18 cellular contexts compared by ENCODE assay signal in the genomic region with DNA sequence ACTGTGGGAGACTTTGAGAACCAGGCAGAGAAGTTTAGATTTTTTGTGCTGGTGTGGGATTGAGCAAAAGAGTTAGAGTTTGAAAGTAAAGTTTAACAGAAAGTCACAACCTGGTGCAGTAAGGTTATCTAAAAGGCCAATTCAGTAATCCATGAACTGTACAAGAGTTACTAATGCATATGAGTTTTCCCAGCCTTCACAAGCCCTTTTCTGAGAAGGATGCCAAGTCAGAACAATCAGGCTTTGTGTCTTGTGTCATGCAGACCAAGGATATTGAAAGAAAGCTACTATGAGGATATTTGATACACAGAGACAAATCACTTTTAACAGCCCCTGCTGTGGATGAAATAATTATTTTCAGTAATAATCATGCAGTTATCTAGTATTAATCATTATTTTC.
DNase-seq lines count a peak whose midpoint lies in the region; ATAC-seq lines count a peak whose summit lies in the region.
"Had no signal": no experiment of that assay in that cellular context is flagged by ENCODE, and none has a peak within 500 bp of the region (broad histone marks: within the 10 kb centered on the region; RNA-seq: fewer than 3 reads in every experiment).

No MANE protein-coding gene starts in this region.

- no peaks in the 10 kb centered on the region for H3K27me3 ChIP-seq in Karpas-422 (ENCODE audit: low read length)

- H3K9ac ChIP-seq in Karpas-422 (ENCODE audit: low read length): no peak overlapping the region

- no peaks in the 10 kb centered on the region for H3K36me3 ChIP-seq in Karpas-422 (ENCODE audit: insufficient read depth, low read length)

- no peaks in the 10 kb centered on the region for H3K4me1 ChIP-seq in Karpas-422 (ENCODE audit: low read length)

- H4K20me1 ChIP-seq in Karpas-422 (ENCODE audit: insufficient read depth, low read depth, low read length): no peaks in the 10 kb centered on the region

- H3K9me3 ChIP-seq in Karpas-422 (ENCODE audit: low read length): no peaks in the 10 kb centered on the region

- no peak for ATAC-seq in GM21381 (IDR thresholded peaks at IDR 0.05; ENCODE audit: unreplicated experiment)
- ATAC-seq: HCT116, K562 had no signal

- DNase-seq in SK-MEL-5 (ENCODE audit: low read depth, low spot score) (peak; percentile 63), foreskin melanocyte (peak; percentile 28), pons (ENCODE audit: low spot score) (peak; percentile 86), Karpas-422 (no peak), DMS153 treated with DMSO at 0.1 percent for 48 hours (lab: John Stamatoyannopoulos, UW; ENCODE audit: unreplicated experiment) (no peak)
- DNase-seq: ACHN; CD4-positive, alpha-beta T cell; DMS153; DMS79 treated with DMSO at 0.1 percent for 48 hours; GF-D8; GOT3; H7; HFFc6; IMR-90 had no signal

- H3K79me2 ChIP-seq in Karpas-422 (ENCODE audit: low read length): no peaks in the 10 kb centered on the region

- no peak overlapping the region for H3K4me2 ChIP-seq in Karpas-422 (ENCODE audit: low read depth, low read length, poor library complexity, severe bottlenecking)

- H3K9me2 ChIP-seq in Karpas-422 (replicated peaks; ENCODE audit: insufficient read depth, low read length): no peaks in the 10 kb centered on the region

- H3K27ac ChIP-seq in Karpas-422 (ENCODE audit: low read length): no peak overlapping the region
- H3K27ac ChIP-seq: C4-2B had no signal

- no peak overlapping the region for H3K4me3 ChIP-seq in Karpas-422 (ENCODE audit: low read length)
- H3K4me3 ChIP-seq: K562 had no signal

- no peak overlapping the region for H2AFZ ChIP-seq in Karpas-422 (ENCODE audit: low read length)

- in situ Hi-C loops in SK-MEL-5 (cut with HindIII; ENCODE audit: low pct_unique_long_range_greater_than_20kb, low sequenced_read_pairs): no loop called here

Comparison
In these comparisons a context has a peak if more than half of its experiments do, and no peak if none do; other contexts are left out.
1. DNase-seq: peak in SK-MEL-5 (single experiment), foreskin melanocyte (single experiment) and pons (single experiment); none in Karpas-422 (single experiment) and DMS153 treated with DMSO at 0.1 percent for 48 hours (single experiment).